ENCODE assay signal across 19 cellular contexts in the genomic region with DNA sequence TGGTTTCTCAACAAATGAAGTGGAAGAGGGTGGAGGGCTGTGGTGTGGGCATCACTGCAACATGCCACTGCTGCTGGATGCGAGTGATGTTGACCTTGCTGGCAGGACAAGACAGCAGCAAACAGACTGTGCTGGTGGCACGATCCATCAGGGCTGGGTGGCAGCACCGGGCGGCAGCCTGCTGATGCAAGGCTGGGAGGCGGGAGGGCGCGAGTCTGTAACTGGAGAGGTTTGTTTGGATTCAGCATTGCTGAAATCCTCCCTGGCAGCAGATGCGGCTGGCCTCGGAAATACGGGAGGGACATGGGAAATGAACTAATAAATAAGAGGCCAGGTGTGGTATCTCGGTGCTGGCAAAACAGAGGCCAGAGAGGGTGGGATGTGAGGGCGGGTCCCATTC.
"Had no signal": no experiment of that assay in that cellular context is flagged by ENCODE, and none has a peak within 500 bp of the region (broad histone marks: within the 10 kb centered on the region; RNA-seq: fewer than 3 reads in every experiment).

No MANE protein-coding gene starts in this region.

- ATAC-seq: activated CD8-positive, alpha-beta memory T cell treated with anti-CD3 and anti-CD28 coated beads, Interleukin-2, amount 10 ng/mL, durations not matched to agents 7 days and 5 days; mucosa of descending colon; stimulated activated naive CD8-positive, alpha-beta T cell treated with anti-CD3 and anti-CD28 coated beads, Interleukin-15, Interleukin-2, amounts not matched to agents 100 U/mL and 50 U/mL, for 24 hours had no signal

- H3K4me1 ChIP-seq: esophagus squamous epithelium, tibial artery had no signal

- H3K27ac ChIP-seq: cardiac muscle cell, esophagus squamous epithelium, tibial artery had no signal

- H3K36me3 ChIP-seq: cardiac muscle cell, esophagus squamous epithelium, tibial artery had no signal

- DNase-seq: activated B cell treated with CpG ODN at 0.5 μM for 24 hours; activated CD4-positive, alpha-beta memory T cell treated with anti-CD3 and anti-CD28 coated beads for 36 hours; activated CD4-positive, alpha-beta T cell treated with anti-CD3 and anti-CD28 coated beads for 4 hours; activated CD8-positive, alpha-beta memory T cell treated with anti-CD3 and anti-CD28 coated beads, Interleukin-2, amount 10 ng/mL, durations not matched to agents 7 days and 5 days; activated naive CD8-positive, alpha-beta T cell treated with anti-CD3 and anti-CD28 coated beads, Interleukin-2, amount 10 ng/mL, durations not matched to agents 7 days and 5 days; amygdala; dermis blood vessel endothelial cell; effector memory CD4-positive, alpha-beta T cell; esophagus squamous epithelium; mesenchymal stem cell; mucosa of descending colon; naive B cell; stimulated activated CD4-positive, alpha-beta T cell treated with anti-CD3 and anti-CD28 coated beads, Interleukin-2, amount 100 ng/mL, for 24 hours; stimulated activated naive CD8-positive, alpha-beta T cell treated with anti-CD3 and anti-CD28 coated beads, Interleukin-15, Interleukin-2, amounts not matched to agents 100 U/mL and 50 U/mL, for 24 hours; substantia nigra; tibial artery had no signal

- FAIRE-seq: endothelial cell of umbilical vein, urothelium cell line had no signal

- H3K4me3 ChIP-seq: cardiac muscle cell, esophagus squamous epithelium, mucosa of descending colon, tibial artery had no signal

- H3K9me3 ChIP-seq: esophagus squamous epithelium, mucosa of descending colon, tibial artery had no signal
